In genomic region chr11:44958165-44958564, GRCh38 we compare ENCODE assay signal across 1 cellular context.
TF ChIP-seq lines count a peak whose summit lies in the region.

No MANE protein-coding gene starts in this region.

TF ChIP-seq in HEK293, 187 proteins besides CTCF, POLR2A, EP300 and RAD21:
- TF ChIP-seq ZNF266 (tag by site-specific recombination; IDR thresholded peaks at IDR 0.05; ENCODE audit: low read depth): no peak
- TF ChIP-seq ZNF664 (tag by site-specific recombination; IDR thresholded peaks at IDR 0.05): peak; percentile 79; the same call in 1 of the 2 replicates
- TF ChIP-seq ZSCAN16 (tag by site-specific recombination; IDR thresholded peaks at IDR 0.05): 0 out of 2 replicates have a peak, but pooled peaks have one; percentile 37
TF ChIP-seq in HEK293: peak in this region for 2.
